Comparison of ENCODE assay signal across 1 cellular context in genomic region chr1:116110507-116111195, GRCh38.
TF ChIP-seq lines count a peak whose summit lies in the region.

No MANE protein-coding gene starts in this region.

TF ChIP-seq in WTC11, 78 proteins besides CTCF, POLR2A, EP300 and RAD21 (continued from another document):
- TF ChIP-seq ATF2 (CRISPR knock-in tag; IDR thresholded peaks at IDR 0.05; ENCODE audit: borderline replicate concordance, low read depth) = no peak
